19 cellular contexts compared by ENCODE assay signal in genomic region chr5:51684794-51685355, GRCh38.
DNase-seq lines count a peak whose midpoint lies in the region; ATAC-seq, FAIRE-seq and TF ChIP-seq lines count a peak whose summit lies in the region.
"Had no signal": no experiment of that assay in that cellular context is flagged by ENCODE, and none has a peak within 500 bp of the region (broad histone marks: within the 10 kb centered on the region; RNA-seq: fewer than 3 reads in every experiment).

No MANE protein-coding gene starts in this region.

- no peak overlapping the region for H2AFZ ChIP-seq in Loucy (ENCODE audit: low read length)

- H3K9ac ChIP-seq in Loucy (ENCODE audit: low read depth, low read length, poor library complexity, severe bottlenecking), result no peak overlapping the region

- no peaks in the 10 kb centered on the region for H3K4me1 ChIP-seq in Loucy (ENCODE audit: insufficient read depth, low read length, poor library complexity, severe bottlenecking)
- H3K4me1 ChIP-seq: SJSA1, vagina had no signal

- in situ Hi-C loops in astrocyte of the cerebellum (cut with HindIII; ENCODE audit: low sequenced_read_pairs), result no loop called here

- intact Hi-C loops in head of caudate nucleus (cut with DNase I), result no loop called here

- DNase-seq in DMS53 treated with DMSO at 0.1 percent for 48 hours (lab: John Stamatoyannopoulos, UW; ENCODE audit: unreplicated experiment) (peak; percentile 10), astrocyte of the cerebellum (ENCODE audit: low read depth) (no peak), head of caudate nucleus (no peak), NOMO-1 (lab: John Stamatoyannopoulos, UW; ENCODE audit: unreplicated experiment in 2 of 2) (no peak)
- DNase-seq in activated effector memory CD4-positive, alpha-beta T cell treated with anti-CD3 and anti-CD28 coated beads, Interleukin-2, amount 50 U/mL, for 16 hours, result no peak
- DNase-seq: activated CD4-positive, alpha-beta T cell treated with anti-CD3 and anti-CD28 coated beads for 1 hour; activated naive CD8-positive, alpha-beta T cell treated with anti-CD3 and anti-CD28 coated beads for 36 hours; MG63; natural killer cell; NCI-H2029; NCI-H510A treated with DMSO at 0.1 percent for 48 hours; small intestine; stimulated activated CD4-positive, alpha-beta T cell treated with anti-CD3 and anti-CD28 coated beads, Interleukin-4, amount 100 ng/mL, for 24 hours; T1000 had no signal

- H3K4me2 ChIP-seq in Loucy (ENCODE audit: low read depth, low read length, poor library complexity, severe bottlenecking), result no peak overlapping the region

- H3K9me2 ChIP-seq in Loucy (replicated peaks; ENCODE audit: low read depth, low read length), result no peaks in the 10 kb centered on the region

- H3K79me2 ChIP-seq in Loucy (ENCODE audit: insufficient read depth, low read length), result no peaks in the 10 kb centered on the region

- ATAC-seq in GM18858 (IDR thresholded peaks at IDR 0.05; ENCODE audit: unreplicated experiment), result no peak
- ATAC-seq: natural killer cell had no signal

- H3K9me3 ChIP-seq in Loucy (ENCODE audit: insufficient read depth, low read depth, low read length), result no peaks in the 10 kb centered on the region
- H3K9me3 ChIP-seq: MG63, SJSA1, vagina had no signal

- H3K36me3 ChIP-seq in Loucy (ENCODE audit: insufficient read depth, low read length), result no peaks in the 10 kb centered on the region
- H3K36me3 ChIP-seq: MG63, SJSA1, vagina had no signal

- FAIRE-seq in islet of Langerhans (lab: Jason Lieb, UNC), result peak; percentile 55
- FAIRE-seq: small intestine had no signal

- H3K4me3 ChIP-seq in Loucy (ENCODE audit: low read length, poor library complexity, severe bottlenecking) (no peak overlapping the region), astrocyte of the cerebellum (ENCODE audit: low read depth, low read length) (no peak overlapping the region)
- H3K4me3 ChIP-seq: MG63, SJSA1, vagina had no signal

- H3K27me3 ChIP-seq in Loucy (ENCODE audit: insufficient read depth, low read length, poor library complexity, severe bottlenecking), result no peaks in the 10 kb centered on the region
- H3K27me3 ChIP-seq: MG63, SJSA1, vagina had no signal

- H3F3A ChIP-seq in Loucy (ENCODE audit: low read depth), result no peaks in the 10 kb centered on the region

- TF ChIP-seq CTCF in Loucy (conservative IDR thresholded peaks at IDR 0.05; ENCODE audit: low read length), result peak; percentile 54
- peak; percentile 3 for TF ChIP-seq CTCF in astrocyte of the cerebellum (IDR thresholded peaks at IDR 0.05; ENCODE audit: low read depth, low read length, missing control alignments)

- H4K20me1 ChIP-seq in Loucy (ENCODE audit: insufficient read depth, low read length, poor library complexity, severe bottlenecking), result no peaks in the 10 kb centered on the region
